20 cellular contexts compared by ENCODE assay signal in the genomic region with DNA sequence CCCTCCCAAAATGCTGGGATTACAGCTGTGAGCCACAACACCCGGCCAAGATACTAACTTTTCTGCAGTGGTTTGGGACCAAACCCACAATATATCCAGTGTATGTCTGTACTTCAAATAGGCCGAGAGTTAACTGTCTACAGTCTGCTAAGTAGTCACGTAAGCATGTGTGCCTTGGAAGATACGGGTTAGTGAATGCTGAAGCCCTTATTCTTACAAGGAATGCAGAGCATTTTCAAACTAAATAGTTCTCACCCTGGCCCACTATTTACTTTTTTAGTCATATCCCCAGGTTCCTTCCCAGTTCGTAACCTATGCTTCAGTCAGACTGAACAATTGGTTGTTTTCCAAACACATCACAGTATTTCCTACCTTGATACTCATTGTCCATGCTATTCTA.
DNase-seq lines count a peak whose midpoint lies in the region; ATAC-seq, FAIRE-seq and TF ChIP-seq lines count a peak whose summit lies in the region.
"Had no signal": no experiment of that assay in that cellular context is flagged by ENCODE, and none has a peak within 500 bp of the region (broad histone marks: within the 10 kb centered on the region; RNA-seq: fewer than 3 reads in every experiment).

No MANE protein-coding gene starts in this region.

- intact Hi-C loops in IMR-90 (cut with micrococcal nuclease) (loop anchor here (5.0 kb wide), 1 partner anchor 42 kb away; no protein-coding TSS in a partner anchor), mammary epithelial cell (cut with micrococcal nuclease) (loop anchor here (10.0 kb wide), 1 partner anchor 85 kb away; no protein-coding TSS in a partner anchor)

- peak overlapping the region; percentile 61 for H2BK5ac ChIP-seq in IMR-90 (ENCODE audit: low read depth, low read length, poor library complexity, severe bottlenecking)

- H3K27ac ChIP-seq in IMR-90 (ENCODE audit: insufficient read depth, low read length), result no peak overlapping the region
- H3K27ac ChIP-seq in mammary epithelial cell (ENCODE audit: insufficient read depth, low read depth, low read length), result no peak overlapping the region
- H3K27ac ChIP-seq: SK-N-MC had no signal

- ATAC-seq in IMR-90 (ENCODE audit: low read depth) (peak; percentile 67), HG03457 (IDR thresholded peaks at IDR 0.05; ENCODE audit: unreplicated experiment) (no peak), HG03469 (IDR thresholded peaks at IDR 0.05; ENCODE audit: unreplicated experiment) (no peak)

- peak overlapping the region; percentile 29; the same call in 1 of the 2 replicates for H3K18ac ChIP-seq in IMR-90 (ENCODE audit: low read depth, low read length)

- no peak overlapping the region for H3K56ac ChIP-seq in IMR-90 (ENCODE audit: extremely low read depth, insufficient read depth, low read length)

- POLR2A ChIA-PET in IMR-90 (lab: Charles Lee; ENCODE audit: unreplicated experiment), result no interaction called here

- H4K20me1 ChIP-seq in IMR-90 (ENCODE audit: insufficient read depth, low read length), result 0 out of 2 replicates have a peak, but pooled peaks cover 3% of the 10 kb centered on the region
- no peaks in the 10 kb centered on the region for H4K20me1 ChIP-seq in mammary epithelial cell (ENCODE audit: insufficient read depth, low read length)

- H2AK9ac ChIP-seq in IMR-90 (replicated peaks; ENCODE audit: low read depth, low read length, poor library complexity), result no peak overlapping the region

- no peak overlapping the region for H3K4me3 ChIP-seq in IMR-90 (ENCODE audit: insufficient read depth, low read depth, low read length)
- no peak overlapping the region for H3K4me3 ChIP-seq in mammary epithelial cell (replicated peaks in 1 of 3; ENCODE audit: insufficient read depth in 1 of 3, low read depth in 2 of 3, low read length in 3 of 3)
- H3K4me3 ChIP-seq: SK-N-MC, smooth muscle cell had no signal

- 13% methylated on average over 1 of the region's 5 CpGs; no CpG with 5 or more reads in 1 of the 2 experiments for WGBS in IMR-90 (ENCODE audit: extremely low coverage in 2 of 2, insufficient read length in 1 of 2), 2 experiments
- WGBS in mammary epithelial cell (ENCODE audit: low coverage, missing lambda C conversion rate), result 98% methylated on average over 5 of the region's 5 CpGs

- no peak for FAIRE-seq in D721Med (lab: Jason Lieb, UNC)
- FAIRE-seq: islet of Langerhans had no signal

- H3K36me3 ChIP-seq in IMR-90 (ENCODE audit: control insufficient read depth, insufficient read depth, low read length) (no peaks in the 10 kb centered on the region), mammary epithelial cell (ENCODE audit: insufficient read depth, low read length) (no peaks in the 10 kb centered on the region)

- H3K4ac ChIP-seq in IMR-90 (ENCODE audit: low read depth, low read length), result no peak overlapping the region

- no peak overlapping the region for H4K5ac ChIP-seq in IMR-90 (ENCODE audit: low read depth, low read length)

- H3K14ac ChIP-seq in IMR-90 (replicated peaks; ENCODE audit: low read depth, low read length), result no peak overlapping the region

- in situ Hi-C loops in IMR-90 (cut with MboI; ENCODE audit: low sequenced_read_pairs), result no loop called here
- in situ Hi-C loops in mammary epithelial cell (cut with MboI; ENCODE audit: low sequenced_read_pairs in 2 of 2), result no loop called here

- H3K23ac ChIP-seq in IMR-90 (ENCODE audit: low read depth, low read length), result no peak overlapping the region

- no peak overlapping the region for H2BK15ac ChIP-seq in IMR-90 (ENCODE audit: low read depth, low read length)

- peak; percentile 38 for DNase-seq in A172 (ENCODE audit: low spot score)
- DNase-seq in IMR-90, result peak; percentile 70
- DNase-seq in mammary epithelial cell, result peak; percentile 8
- peak; percentile 88 for DNase-seq in kidney glomerular epithelial cell (lab: John Stamatoyannopoulos, UW)
- DNase-seq in nucleus accumbens (lab: John Stamatoyannopoulos, UW), result no peak
- no peak for DNase-seq in D721Med (ENCODE audit: insufficient read length, low spot score)
- DNase-seq: activated CD4-positive, alpha-beta T cell treated with anti-CD3 and anti-CD28 coated beads, Interleukin-2, amount 10 ng/mL, durations not matched to agents 24 days and 14 days; CD8-positive, alpha-beta memory T cell; GF-D8; glutamatergic neuron; Karpas-422; NCI-H1436 treated with DMSO at 0.1 percent for 48 hours; NCI-H2227 treated with DMSO at 0.1 percent for 48 hours; occipital lobe; stimulated activated naive CD4-positive, alpha-beta T cell treated with Interleukin-2 at 50 U/mL for 16 hours had no signal

- TF ChIP-seq POLR2A in IMR-90 (IDR thresholded peaks at IDR 0.05; ENCODE audit: low read depth, low read length), result no peak

- no peak overlapping the region for H4K91ac ChIP-seq in IMR-90 (ENCODE audit: insufficient read depth, low read depth, low read length)

- H3K9me1 ChIP-seq in IMR-90 (ENCODE audit: insufficient read depth, low read length), result peaks cover 3% of the 10 kb centered on the region

- H2BK120ac ChIP-seq in IMR-90 (ENCODE audit: low read depth, low read length), result no peak overlapping the region

- TF ChIP-seq RAD21 in IMR-90 (IDR thresholded peaks at IDR 0.05; ENCODE audit: low read length), result no peak

- H3K27me3 ChIP-seq in IMR-90 (ENCODE audit: control insufficient read depth, insufficient read depth, low read length) (no peaks in the 10 kb centered on the region), mammary epithelial cell (ENCODE audit: insufficient read depth, low read length) (no peaks in the 10 kb centered on the region)

- peaks cover 10% of the 10 kb centered on the region for H3K4me1 ChIP-seq in IMR-90 (ENCODE audit: control insufficient read depth, insufficient read depth, low read length)
- H3K4me1 ChIP-seq in mammary epithelial cell (ENCODE audit: insufficient read depth, low read length), result no peaks in the 10 kb centered on the region

- H2AK5ac ChIP-seq in IMR-90 (ENCODE audit: low read depth, low read length), result no peak overlapping the region

- H3K9me3 ChIP-seq in IMR-90 (ENCODE audit: control insufficient read depth, insufficient read depth, low read length) (no peaks in the 10 kb centered on the region), mammary epithelial cell (replicated peaks; ENCODE audit: insufficient read depth, low read length) (no peaks in the 10 kb centered on the region)

- CTCF ChIA-PET in IMR-90 (lab: Yijun Ruan, JAX), result no interaction called here
- CTCF ChIA-PET in mammary epithelial cell (lab: Charles Lee; ENCODE audit: low non-redundant PET), result no interaction called here

- no peaks in the 10 kb centered on the region for H3K79me1 ChIP-seq in IMR-90 (ENCODE audit: low read depth in 1 of 2, low read length in 2 of 2)

- dilution Hi-C loops in IMR-90 (cut with HindIII; ENCODE audit: low sequenced_read_pairs, unreplicated experiment), result no loop called here
- dilution Hi-C loops in mammary epithelial cell (cut with HindIII; ENCODE audit: low sequenced_read_pairs), result loop anchor here (5.0 kb wide), 1 partner anchor 33 kb away; no protein-coding TSS in a partner anchor

- no peak overlapping the region; the same call in 1 of the 2 replicates for H2BK20ac ChIP-seq in IMR-90 (ENCODE audit: low read depth, low read length)

- TF ChIP-seq CTCF in IMR-90 (conservative IDR thresholded peaks at IDR 0.05; ENCODE audit: low read depth, low read length) (no peak), mammary epithelial cell (conservative IDR thresholded peaks at IDR 0.05 in 1 of 2, IDR thresholded peaks at IDR 0.05 in 1 of 2; ENCODE audit: extremely low read depth in 1 of 2, insufficient read depth in 1 of 2, low read depth in 1 of 2, low read length in 2 of 2) (no peak), D721Med (IDR thresholded peaks at IDR 0.05; ENCODE audit: insufficient read depth, missing control alignments) (no peak)

- no peaks in the 10 kb centered on the region for H3K79me2 ChIP-seq in mammary epithelial cell (ENCODE audit: insufficient read depth, low read length)

- no TSS peak for BruUV-seq in IMR-90 (replicated peaks; lab: Mats Ljungman, UMichigan)
- no TSS peak for BruUV-seq in mammary epithelial cell (replicated peaks; lab: Mats Ljungman, UMichigan)

- H3K9ac ChIP-seq in IMR-90 (ENCODE audit: low read depth, low read length) (no peak overlapping the region), mammary epithelial cell (ENCODE audit: insufficient read depth, low read length) (no peak overlapping the region)

- 0 out of 4 replicates have a peak overlapping the region, but pooled peaks of 1 of the 2 experiments have one; percentile 11 for H4K8ac ChIP-seq in IMR-90 (ENCODE audit: low read depth in 2 of 2, low read length in 2 of 2)

- peak overlapping the region; percentile 42; the same call in 1 of the 2 replicates for H3K4me2 ChIP-seq in IMR-90 (ENCODE audit: low read depth, low read length)
- H3K4me2 ChIP-seq in mammary epithelial cell (ENCODE audit: insufficient read depth, low read depth, low read length), result no peak overlapping the region
- H3K4me2 ChIP-seq: smooth muscle cell had no signal

- H2AFZ ChIP-seq in IMR-90 (replicated peaks; ENCODE audit: low read length, poor library complexity), result no peak overlapping the region
- no peak overlapping the region for H2AFZ ChIP-seq in mammary epithelial cell (ENCODE audit: low read depth, low read length)

TF ChIP-seq in IMR-90, 13 proteins besides CTCF, POLR2A, EP300 and RAD21:
- no peak for TF ChIP-seq MAFK (IDR thresholded peaks at IDR 0.05; ENCODE audit: low read depth, low read length)
- no peak for TF ChIP-seq NFE2L2 (IDR thresholded peaks at IDR 0.05; ENCODE audit: low read depth, low read length)
- no peak for TF ChIP-seq MAZ (IDR thresholded peaks at IDR 0.05; ENCODE audit: borderline replicate concordance, low read depth, low read length)
- TF ChIP-seq FOS (IDR thresholded peaks at IDR 0.05; ENCODE audit: low read depth, low read length), result 0 out of 2 replicates have a peak, but pooled peaks have one; percentile 2
- TF ChIP-seq, protein P1, sequence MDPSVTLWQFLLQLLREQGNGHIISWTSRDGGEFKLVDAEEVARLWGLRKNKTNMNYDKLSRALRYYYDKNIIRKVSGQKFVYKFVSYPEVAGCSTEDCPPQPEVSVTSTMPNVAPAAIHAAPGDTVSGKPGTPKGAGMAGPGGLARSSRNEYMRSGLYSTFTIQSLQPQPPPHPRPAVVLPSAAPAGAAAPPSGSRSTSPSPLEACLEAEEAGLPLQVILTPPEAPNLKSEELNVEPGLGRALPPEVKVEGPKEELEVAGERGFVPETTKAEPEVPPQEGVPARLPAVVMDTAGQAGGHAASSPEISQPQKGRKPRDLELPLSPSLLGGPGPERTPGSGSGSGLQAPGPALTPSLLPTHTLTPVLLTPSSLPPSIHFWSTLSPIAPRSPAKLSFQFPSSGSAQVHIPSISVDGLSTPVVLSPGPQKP (IDR thresholded peaks at IDR 0.05; ENCODE audit: borderline replicate concordance, low read depth, low read length), result no peak
- no peak for TF ChIP-seq CEBPB (IDR thresholded peaks at IDR 0.05; ENCODE audit: low read depth, low read length)
- TF ChIP-seq RCOR1 (IDR thresholded peaks at IDR 0.05; ENCODE audit: insufficient replicate concordance, low read length), result no peak

Comparison
In these comparisons a context has a peak if more than half of its experiments do, and no peak if none do; other contexts are left out.
1. DNase-seq: peak in A172 (single experiment), IMR-90 (single experiment), mammary epithelial cell (single experiment) and kidney glomerular epithelial cell (single experiment); none in nucleus accumbens (0 of 56) and D721Med (single experiment).